Comparison of ENCODE assay signal across 8 cellular contexts in the genomic region with DNA sequence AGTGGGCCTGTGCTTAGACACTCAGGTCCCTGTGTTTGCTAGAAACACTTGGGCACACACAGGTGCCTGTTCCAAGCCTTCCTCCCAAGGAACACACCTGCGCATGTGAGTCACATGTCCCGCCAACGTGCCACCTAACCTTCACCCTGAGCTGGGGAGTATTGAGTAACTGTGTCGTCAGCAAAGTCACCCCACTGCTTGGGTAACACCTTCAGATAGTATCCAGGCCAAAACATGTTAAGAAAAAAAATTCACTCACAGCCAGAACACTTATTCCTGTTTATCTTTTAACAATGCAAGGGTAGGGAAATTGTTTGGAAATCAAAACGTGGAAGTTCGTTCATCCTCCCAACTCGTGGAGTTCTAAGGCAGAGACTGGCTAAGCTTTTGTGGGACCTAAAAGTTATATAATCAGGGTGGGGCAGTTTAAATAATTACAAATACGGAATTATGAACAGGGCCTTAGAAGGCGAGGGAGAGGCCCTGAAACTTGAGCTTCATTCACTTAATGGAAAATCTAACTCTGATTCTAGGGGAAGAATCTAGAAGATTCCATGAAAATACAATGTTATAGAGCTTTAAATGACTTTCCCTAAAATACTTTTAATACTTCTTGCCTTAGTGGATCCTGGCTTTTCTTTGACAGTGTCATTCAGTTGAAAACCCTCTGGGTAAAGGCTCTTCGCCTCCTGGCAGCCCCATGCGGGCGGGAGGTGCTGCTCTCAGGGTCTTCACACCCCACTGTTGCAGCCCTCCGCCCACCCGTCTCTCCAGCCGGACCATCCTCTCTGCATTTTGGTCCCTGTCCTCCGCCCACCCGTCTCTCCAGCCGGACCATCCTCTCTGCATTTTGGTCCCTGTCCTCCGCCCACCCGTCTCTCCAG.
DNase-seq lines count a peak whose midpoint lies in the region; ATAC-seq and TF ChIP-seq lines count a peak whose summit lies in the region.

No MANE protein-coding gene starts in this region.

- TF ChIP-seq POLR2A in NB4 (IDR thresholded peaks at IDR 0.05; ENCODE audit: extremely low read depth, insufficient read length), result no peak

- DNase-seq in NB4 (ENCODE audit: low read depth), result peak; percentile 64
- DNase-seq in activated gamma-delta T cell treated with anti-CD3 and anti-CD28 coated beads, Interleukin-2, amount 50 U/mL, for 16 hours (ENCODE audit: low read depth), result peak; percentile 14
- DNase-seq in hippocampal formation (lab: John Stamatoyannopoulos, UW), result peak; percentile 67 to 71
- peak; percentile 39 to 46 for DNase-seq in stimulated activated CD4-positive, alpha-beta T cell treated with anti-CD3 and anti-CD28 coated beads, Interleukin-2, amount 100 ng/mL, for 24 hours
- no peak for DNase-seq in SHP77 treated with DMSO at 0.1 percent for 48 hours (lab: John Stamatoyannopoulos, UW)
- DNase-seq in NCI-H146 treated with DMSO at 0.1 percent for 48 hours (lab: John Stamatoyannopoulos, UW; ENCODE audit: unreplicated experiment), result no peak
- no peak for DNase-seq in ecto neural progenitor cell (ENCODE audit: low spot score)

- TF ChIP-seq CTCF in NB4 (IDR thresholded peaks at IDR 0.05; ENCODE audit: low read depth, low read length), result no peak

- no peak overlapping the region for H3K4me3 ChIP-seq in NB4 (ENCODE audit: low read depth, low read length)

- no peak for ATAC-seq in GM21360 (IDR thresholded peaks at IDR 0.05; ENCODE audit: unreplicated experiment)

Comparison
In these comparisons a context has a peak if more than half of its experiments do, and no peak if none do; other contexts are left out.
1. DNase-seq: peak in NB4 (single experiment), activated gamma-delta T cell treated with anti-CD3 and anti-CD28 coated beads, Interleukin-2, amount 50 U/mL, for 16 hours (single experiment), hippocampal formation (2 of 2) and stimulated activated CD4-positive, alpha-beta T cell treated with anti-CD3 and anti-CD28 coated beads, Interleukin-2, amount 100 ng/mL, for 24 hours (2 of 2); none in SHP77 treated with DMSO at 0.1 percent for 48 hours (single experiment), NCI-H146 treated with DMSO at 0.1 percent for 48 hours (single experiment) and ecto neural progenitor cell (single experiment).